In the genomic region with DNA sequence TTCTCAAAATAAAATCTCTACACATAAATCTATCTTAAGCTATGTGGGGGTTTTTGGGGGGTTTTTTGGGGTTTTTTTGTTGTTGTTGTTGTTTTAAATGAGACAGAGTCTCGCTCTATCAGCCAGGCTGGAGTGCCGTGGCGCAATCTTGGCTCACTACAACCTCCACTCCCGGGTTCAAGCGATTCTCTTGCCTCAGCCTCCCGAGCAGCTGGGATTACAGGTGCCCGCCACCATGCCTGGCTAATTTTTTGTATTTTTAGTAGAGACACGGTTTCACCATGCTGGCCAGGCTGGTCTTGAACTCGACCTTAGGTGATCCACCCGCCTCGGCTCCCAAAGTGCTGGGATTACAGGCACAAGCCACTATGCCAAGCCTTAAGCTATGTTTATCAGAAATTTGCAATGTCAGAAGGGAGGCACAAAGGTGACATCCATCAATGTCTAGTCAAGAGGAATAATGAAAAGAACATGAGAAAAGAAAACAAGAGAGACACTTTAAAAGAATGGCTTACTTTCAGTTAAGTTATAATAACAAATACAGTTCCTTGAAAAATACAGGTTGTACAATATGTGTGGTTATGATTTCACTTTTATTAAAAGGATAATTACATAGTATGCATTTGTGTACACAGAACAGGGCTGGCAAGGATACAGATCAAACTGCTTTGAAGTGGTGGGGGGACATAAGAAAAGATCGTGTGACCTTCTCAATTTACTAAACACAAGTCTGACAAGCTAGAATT, we compare ENCODE assay signal across 1 cellular context.
TF ChIP-seq lines count a peak whose summit lies in the region.

No MANE protein-coding gene starts in this region.

TF ChIP-seq in SK-N-SH, 30 proteins besides CTCF, POLR2A, EP300 and RAD21 (continued from another document):
- TF ChIP-seq, protein P1, sequence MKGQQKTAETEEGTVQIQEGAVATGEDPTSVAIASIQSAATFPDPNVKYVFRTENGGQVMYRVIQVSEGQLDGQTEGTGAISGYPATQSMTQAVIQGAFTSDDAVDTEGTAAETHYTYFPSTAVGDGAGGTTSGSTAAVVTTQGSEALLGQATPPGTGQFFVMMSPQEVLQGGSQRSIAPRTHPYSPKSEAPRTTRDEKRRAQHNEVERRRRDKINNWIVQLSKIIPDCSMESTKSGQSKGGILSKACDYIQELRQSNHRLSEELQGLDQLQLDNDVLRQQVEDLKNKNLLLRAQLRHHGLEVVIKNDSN (IDR thresholded peaks at IDR 0.05; ENCODE audit: borderline replicate concordance, low read depth) = no peak
- TF ChIP-seq SIN3A (IDR thresholded peaks at IDR 0.05; ENCODE audit: borderline replicate concordance, low read depth, low read length) (no peak), RCOR1 (IDR thresholded peaks at IDR 0.05; ENCODE audit: low read length) (no peak), MXI1 (IDR thresholded peaks at IDR 0.05; ENCODE audit: low read depth, low read length) (no peak), MEF2A (IDR thresholded peaks at IDR 0.05; ENCODE audit: borderline replicate concordance, low read depth) (no peak), TEAD4 (IDR thresholded peaks at IDR 0.05; ENCODE audit: borderline replicate concordance, insufficient read depth) (no peak), TAF1 (IDR thresholded peaks at IDR 0.05; ENCODE audit: borderline replicate concordance, low read depth, low read length) (no peak), NRF1 (IDR thresholded peaks at IDR 0.05; ENCODE audit: low read depth, low read length) (no peak), EZH2phosphoT487 (IDR thresholded peaks at IDR 0.05; ENCODE audit: borderline replicate concordance, low read depth) (no peak), ELF1 (IDR thresholded peaks at IDR 0.05) (no peak), FOXJ3 (CRISPR knock-in tag; IDR thresholded peaks at IDR 0.05) (no peak)
